20 cellular contexts compared by ENCODE assay signal in the genomic region with DNA sequence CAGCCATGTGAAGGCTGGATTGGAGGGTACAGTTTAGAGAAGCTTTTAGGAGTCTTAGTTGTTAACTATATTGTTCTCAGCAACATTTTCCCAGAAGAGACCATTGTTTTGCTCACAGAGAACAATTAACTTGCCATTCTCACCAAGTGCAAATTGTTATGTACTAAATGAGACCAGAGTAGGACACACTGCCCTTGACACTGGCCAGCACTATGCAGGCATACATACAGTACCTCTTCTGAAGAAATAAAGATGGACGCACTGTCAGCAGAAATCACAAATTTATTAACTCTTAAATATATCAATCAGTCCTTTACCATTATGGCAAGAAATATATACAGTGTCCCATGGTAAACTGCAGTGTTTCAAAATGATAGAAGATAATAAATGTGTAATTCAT.
"Had no signal": no experiment of that assay in that cellular context is flagged by ENCODE, and none has a peak within 500 bp of the region (broad histone marks: within the 10 kb centered on the region; RNA-seq: fewer than 3 reads in every experiment).

No MANE protein-coding gene starts in this region.

- H3K36me3 ChIP-seq: breast epithelium, ovary, thyroid gland had no signal

- ATAC-seq: activated CD8-positive, alpha-beta T cell treated with anti-CD3 and anti-CD28 coated beads, Interleukin-2, amount 10 ng/mL, durations not matched to agents 7 days and 5 days; naive thymus-derived CD8-positive, alpha-beta T cell; SK-N-SH treated with all-trans-retinoic acid at 6 μM for 48 hours had no signal

- H3K4me2 ChIP-seq: hepatocyte had no signal

- H3K27me3 ChIP-seq: ascending aorta, breast epithelium, esophagus squamous epithelium, hepatocyte, ovary, spleen, thyroid gland had no signal

- H3K27ac ChIP-seq: hepatocyte, ovary had no signal

- H3K4me1 ChIP-seq: breast epithelium had no signal

- DNase-seq: activated CD4-positive, alpha-beta T cell treated with anti-CD3 and anti-CD28 coated beads, Interleukin-2, amount 10 ng/mL, durations not matched to agents 7 days and 5 days; activated CD8-positive, alpha-beta T cell treated with anti-CD3 and anti-CD28 coated beads, Interleukin-2, amount 10 ng/mL, durations not matched to agents 7 days and 5 days; activated naive CD4-positive, alpha-beta T cell treated with anti-CD3 and anti-CD28 coated beads for 36 hours; activated T-cell treated with anti-CD3 and anti-CD28 coated beads, Interleukin-2, amount 50 U/mL, for 24 hours; cerebellar nuclear complex; effector CD8-positive, alpha-beta T cell; esophagus squamous epithelium; islet precursor cell; mammary epithelial cell; naive thymus-derived CD8-positive, alpha-beta T cell; ovary; spleen; stimulated activated naive CD4-positive, alpha-beta T cell; T-helper 1 cell; T-helper 9 cell; thyroid gland had no signal

- H3K4me3 ChIP-seq: ascending aorta, breast epithelium, esophagus squamous epithelium, hepatocyte, ovary, spleen, thyroid gland had no signal

- H3K9me3 ChIP-seq: ascending aorta, breast epithelium, esophagus squamous epithelium, ovary, thyroid gland had no signal

- H2AFZ ChIP-seq: hepatocyte had no signal
